7 cellular contexts compared by ENCODE assay signal in the genomic region with DNA sequence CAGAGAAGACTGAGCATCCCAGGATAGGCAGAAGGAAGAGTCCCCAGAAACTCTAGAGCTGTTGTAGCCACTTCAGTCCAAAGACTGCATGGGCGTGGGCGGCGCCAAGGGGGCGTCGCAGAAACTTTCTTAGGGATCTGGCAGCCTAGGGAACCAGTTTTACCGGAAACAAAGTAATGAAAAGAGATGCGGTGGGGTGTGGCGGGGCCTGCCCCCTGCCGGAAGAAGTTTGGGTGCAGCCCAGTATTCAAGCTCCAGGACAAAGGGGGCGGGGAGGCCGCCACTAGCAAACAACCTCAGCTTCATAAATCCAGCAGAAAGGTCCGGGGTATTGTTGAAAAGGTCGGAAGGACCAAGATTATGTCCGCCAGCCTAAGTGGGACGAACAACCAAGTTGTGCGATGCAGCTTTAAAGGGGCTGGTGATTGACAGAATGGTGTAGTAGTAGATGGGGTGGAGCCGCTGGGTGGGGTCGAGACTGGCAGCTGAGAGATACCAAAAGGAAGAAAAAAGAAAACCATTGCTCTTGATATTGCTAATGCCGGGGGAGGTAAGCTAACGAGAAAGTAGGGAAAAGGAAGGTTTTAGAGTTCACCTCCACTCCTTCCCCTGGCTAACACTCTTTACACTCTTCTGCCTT.
A peak's percentile ranks its signal among the peaks of the same experiment; 100 is the strongest.
DNase-seq lines count a peak whose midpoint lies in the region; ATAC-seq and TF ChIP-seq lines count a peak whose summit lies in the region.

No MANE protein-coding gene starts in this region.

- H3K4me1 Mint-ChIP-seq in neural crest cell: peaks cover 14% of the 10 kb centered on the region

- ATAC-seq in HG02588 (IDR thresholded peaks at IDR 0.05; ENCODE audit: unreplicated experiment) (peak; percentile 66), upper lobe of left lung (ENCODE audit: low FRiP score in 2 of 2) (peak; percentile 84 to 87)

- H3K36me3 Mint-ChIP-seq in neural crest cell (ENCODE audit: low read depth): peaks cover 6% of the 10 kb centered on the region

- H3K27me3 ChIP-seq in upper lobe of left lung: no peaks in the 10 kb centered on the region

- peaks cover 14% of the 10 kb centered on the region for H3K9me3 Mint-ChIP-seq in neural crest cell

- DNase-seq in NCI-H1105 treated with DMSO at 0.1 percent for 48 hours (lab: John Stamatoyannopoulos, UW) (peak; percentile 64), fibroblast of peridontal ligament (ENCODE audit: extremely low read depth) (peak; percentile 12), neural crest cell (ENCODE audit: low read depth, low spot score) (peak; percentile 42), upper lobe of left lung (peak; percentile 67 to 86)
- peak; percentile 62 for DNase-seq in activated CD8-positive, alpha-beta memory T cell treated with anti-CD3 and anti-CD28 coated beads, Interleukin-2, amount 50 U/mL, for 48 hours

- TF ChIP-seq EP300 in upper lobe of left lung (IDR thresholded peaks at IDR 0.05): no peak

- no peaks in the 10 kb centered on the region for H3K4me1 ChIP-seq in upper lobe of left lung

- H3K27ac Mint-ChIP-seq in neural crest cell (ENCODE audit: unreplicated experiment): peak overlapping the region; percentile 17

- H3K36me3 ChIP-seq in upper lobe of left lung: no peaks in the 10 kb centered on the region

- H3K4me3 Mint-ChIP-seq in neural crest cell: peak overlapping the region; percentile 96

- TF ChIP-seq POLR2A in GM15510 (IDR thresholded peaks at IDR 0.05; ENCODE audit: borderline replicate concordance, extremely low read depth, insufficient read length) (peak; percentile 13), upper lobe of left lung (IDR thresholded peaks at IDR 0.05) (no peak)

- H3K9me3 ChIP-seq in upper lobe of left lung: no peaks in the 10 kb centered on the region

- H3K27ac ChIP-seq in upper lobe of left lung: peak overlapping the region; percentile 40 to 81 (median 74)

- peak; percentile 69 for TF ChIP-seq CTCF in neural crest cell (conservative IDR thresholded peaks at IDR 0.05)
- TF ChIP-seq CTCF in upper lobe of left lung (IDR thresholded peaks at IDR 0.05): peak; percentile 35 to 55 (median 44)

- 5 to 16% methylated on average over 20 of the region's 20 CpGs for WGBS in upper lobe of left lung, 2 donors

- H3K4me3 ChIP-seq in upper lobe of left lung: peak overlapping the region; percentile 33 to 75 (median 62)

- no peaks in the 10 kb centered on the region for H3K27me3 Mint-ChIP-seq in neural crest cell (ENCODE audit: low read depth)

Comparison
In these comparisons a context has a peak if more than half of its experiments do, and no peak if none do; other contexts are left out.
1. Peak in every context shown above with its lines: DNase-seq, ATAC-seq, H3K4me3 ChIP-seq and H3K27ac ChIP-seq.
2. DNase-seq: peak in every context shown above with its lines; median percentile 76 in upper lobe of left lung; 64 in NCI-H1105 treated with DMSO at 0.1 percent for 48 hours; 62 in activated CD8-positive, alpha-beta memory T cell treated with anti-CD3 and anti-CD28 coated beads, Interleukin-2, amount 50 U/mL, for 48 hours; 42 in neural crest cell; 12 in fibroblast of peridontal ligament.